Comparison of ENCODE assay signal across 2 cellular contexts in the genomic region with DNA sequence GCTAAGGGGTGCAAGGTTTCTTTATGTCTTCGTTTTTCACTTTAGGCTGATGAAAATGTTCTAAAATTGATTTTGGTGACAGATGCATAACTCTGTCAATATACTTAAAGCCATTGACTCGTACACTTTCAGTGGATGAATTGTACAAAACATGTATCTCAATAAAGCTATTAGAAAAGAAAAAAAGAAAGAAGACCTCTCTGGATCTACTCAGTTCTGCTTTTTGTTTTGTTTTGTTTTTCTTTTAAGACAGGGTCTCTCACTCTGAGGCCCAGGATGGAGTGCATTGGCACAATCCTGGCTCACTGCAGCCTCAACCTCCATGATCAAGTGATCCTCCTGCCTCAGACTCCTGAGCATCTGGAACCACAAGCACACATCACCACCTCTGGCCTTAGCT.
A peak's percentile ranks its signal among the peaks of the same experiment; 100 is the strongest.
TF ChIP-seq lines count a peak whose summit lies in the region.

No MANE protein-coding gene starts in this region.

TF ChIP-seq in GM12891, 5 proteins besides CTCF, POLR2A, EP300 and RAD21:
- TF ChIP-seq PAX5 (IDR thresholded peaks at IDR 0.05; ENCODE audit: insufficient read depth, low read length, severe bottlenecking) = no peak
- TF ChIP-seq SPI1 (IDR thresholded peaks at IDR 0.05; ENCODE audit: low read depth, low read length) = peak; percentile 63

TF ChIP-seq in K562, 482 proteins besides CTCF, POLR2A, EP300 and RAD21:
- TF ChIP-seq BRCA1 (IDR thresholded peaks at IDR 0.05) (no peak), BRCA1 (CRISPR knock-in tag; IDR thresholded peaks at IDR 0.05) (no peak), HOMEZ (CRISPR knock-in tag; IDR thresholded peaks at IDR 0.05) (no peak)
- TF ChIP-seq, protein P1, sequence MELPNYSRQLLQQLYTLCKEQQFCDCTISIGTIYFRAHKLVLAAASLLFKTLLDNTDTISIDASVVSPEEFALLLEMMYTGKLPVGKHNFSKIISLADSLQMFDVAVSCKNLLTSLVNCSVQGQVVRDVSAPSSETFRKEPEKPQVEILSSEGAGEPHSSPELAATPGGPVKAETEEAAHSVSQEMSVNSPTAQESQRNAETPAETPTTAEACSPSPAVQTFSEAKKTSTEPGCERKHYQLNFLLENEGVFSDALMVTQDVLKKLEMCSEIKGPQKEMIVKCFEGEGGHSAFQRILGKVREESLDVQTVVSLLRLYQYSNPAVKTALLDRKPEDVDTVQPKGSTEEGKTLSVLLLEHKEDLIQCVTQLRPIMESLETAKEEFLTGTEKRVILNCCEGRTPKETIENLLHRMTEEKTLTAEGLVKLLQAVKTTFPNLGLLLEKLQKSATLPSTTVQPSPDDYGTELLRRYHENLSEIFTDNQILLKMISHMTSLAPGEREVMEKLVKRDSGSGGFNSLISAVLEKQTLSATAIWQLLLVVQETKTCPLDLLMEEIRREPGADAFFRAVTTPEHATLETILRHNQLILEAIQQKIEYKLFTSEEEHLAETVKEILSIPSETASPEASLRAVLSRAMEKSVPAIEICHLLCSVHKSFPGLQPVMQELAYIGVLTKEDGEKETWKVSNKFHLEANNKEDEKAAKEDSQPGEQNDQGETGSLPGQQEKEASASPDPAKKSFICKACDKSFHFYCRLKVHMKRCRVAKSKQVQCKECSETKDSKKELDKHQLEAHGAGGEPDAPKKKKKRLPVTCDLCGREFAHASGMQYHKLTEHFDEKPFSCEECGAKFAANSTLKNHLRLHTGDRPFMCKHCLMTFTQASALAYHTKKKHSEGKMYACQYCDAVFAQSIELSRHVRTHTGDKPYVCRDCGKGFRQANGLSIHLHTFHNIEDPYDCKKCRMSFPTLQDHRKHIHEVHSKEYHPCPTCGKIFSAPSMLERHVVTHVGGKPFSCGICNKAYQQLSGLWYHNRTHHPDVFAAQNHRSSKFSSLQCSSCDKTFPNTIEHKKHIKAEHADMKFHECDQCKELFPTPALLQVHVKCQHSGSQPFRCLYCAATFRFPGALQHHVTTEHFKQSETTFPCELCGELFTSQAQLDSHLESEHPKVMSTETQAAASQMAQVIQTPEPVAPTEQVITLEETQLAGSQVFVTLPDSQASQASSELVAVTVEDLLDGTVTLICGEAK (IDR thresholded peaks at IDR 0.05) = peak; percentile 75
- TF ChIP-seq, protein P1 (CRISPR knock-in tag; IDR thresholded peaks at IDR 0.05) = peak; percentile 15; the same call in 1 of the 2 replicates
